ENCODE assay signal across 1 cellular context in the genomic region with DNA sequence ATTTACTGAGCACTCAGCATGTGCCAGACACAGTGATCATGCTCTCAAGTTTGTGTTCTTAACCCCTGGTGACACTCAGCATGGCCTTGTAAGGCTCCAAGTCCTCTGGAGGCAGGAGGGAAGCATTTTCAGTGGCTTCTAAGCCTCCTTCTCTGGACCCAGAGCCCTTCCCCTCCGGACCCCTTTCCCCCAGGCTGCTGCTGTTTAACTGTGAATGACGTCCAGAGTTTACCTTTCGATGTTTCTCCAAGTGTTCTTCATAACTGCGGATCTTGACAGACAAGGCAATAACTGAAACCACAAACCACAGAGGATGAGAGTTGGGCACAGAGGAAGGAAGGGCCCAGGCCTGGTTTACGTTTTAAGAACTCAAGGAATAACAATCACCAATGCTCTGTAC.
TF ChIP-seq lines count a peak whose summit lies in the region.

No MANE protein-coding gene starts in this region.

TF ChIP-seq in HepG2, 621 proteins besides CTCF, POLR2A, EP300 and RAD21:
- TF ChIP-seq, protein P1, sequence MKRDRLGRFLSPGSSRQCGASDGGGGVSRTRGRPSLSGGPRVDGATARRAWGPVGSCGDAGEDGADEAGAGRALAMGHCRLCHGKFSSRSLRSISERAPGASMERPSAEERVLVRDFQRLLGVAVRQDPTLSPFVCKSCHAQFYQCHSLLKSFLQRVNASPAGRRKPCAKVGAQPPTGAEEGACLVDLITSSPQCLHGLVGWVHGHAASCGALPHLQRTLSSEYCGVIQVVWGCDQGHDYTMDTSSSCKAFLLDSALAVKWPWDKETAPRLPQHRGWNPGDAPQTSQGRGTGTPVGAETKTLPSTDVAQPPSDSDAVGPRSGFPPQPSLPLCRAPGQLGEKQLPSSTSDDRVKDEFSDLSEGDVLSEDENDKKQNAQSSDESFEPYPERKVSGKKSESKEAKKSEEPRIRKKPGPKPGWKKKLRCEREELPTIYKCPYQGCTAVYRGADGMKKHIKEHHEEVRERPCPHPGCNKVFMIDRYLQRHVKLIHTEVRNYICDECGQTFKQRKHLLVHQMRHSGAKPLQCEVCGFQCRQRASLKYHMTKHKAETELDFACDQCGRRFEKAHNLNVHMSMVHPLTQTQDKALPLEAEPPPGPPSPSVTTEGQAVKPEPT (CRISPR knock-in tag; IDR thresholded peaks at IDR 0.05; ENCODE audit: low read depth) = no peak
- no peak for TF ChIP-seq KAT8 (CRISPR knock-in tag; IDR thresholded peaks at IDR 0.05)
- TF ChIP-seq ATF7 (IDR thresholded peaks at IDR 0.05) = no peak
- no peak for TF ChIP-seq ATF7 (CRISPR knock-in tag; IDR thresholded peaks at IDR 0.05)
- no peak for TF ChIP-seq ZNF549 (CRISPR knock-in tag; IDR thresholded peaks at IDR 0.05)
- peak; percentile 28; the same call in 1 of the 2 replicates for TF ChIP-seq ZNF205 (CRISPR knock-in tag; IDR thresholded peaks at IDR 0.05)
- no peak for TF ChIP-seq ZMYM4 (CRISPR knock-in tag; IDR thresholded peaks at IDR 0.05)
- TF ChIP-seq SIX1 (CRISPR knock-in tag; IDR thresholded peaks at IDR 0.05; ENCODE audit: borderline replicate concordance) = no peak
